In genomic region chr7:30770936-30771858, GRCh38 we compare ENCODE assay signal across 8 cellular contexts. TPM values are rescaled to one million over a fixed set of nuclear protein-coding genes. Genes with fewer than 3 reads are reported as not detected.
DNase-seq lines count a peak whose midpoint lies in the region; ATAC-seq and TF ChIP-seq lines count a peak whose summit lies in the region.

MINDY4 (plus strand) TSS chr7:30771417; CDS start chr7:30771494, 77 bp downstream.

- no peaks in the 10 kb centered on the region for H4K20me1 ChIP-seq in SK-N-SH (ENCODE audit: insufficient read depth)

- DNase-seq in D341Med (ENCODE audit: low spot score) (peak; percentile 81), SK-N-SH (peak; percentile 99), glomerular visceral epithelial cell (ENCODE audit: extremely low spot score) (peak; percentile 66), occipital lobe (lab: John Stamatoyannopoulos, UW) (peak; percentile 74)
- DNase-seq in Jurkat, Clone E6-1 (ENCODE audit: low read depth, low spot score): no peak
- peak; percentile 64 to 69 for DNase-seq in activated naive CD4-positive, alpha-beta T cell treated with anti-CD3 and anti-CD28 coated beads, Interleukin-2, amount 50 U/mL, for 72 hours (ENCODE audit: low spot score in 2 of 2)

- CTCF ChIA-PET in SK-N-SH (lab: Yijun Ruan, JAX): interaction anchor here (0.6 to 3.7 kb wide), 8 partner anchors 13 to 363 kb away, joined by 3 to 15 read pairs (median 5); no protein-coding TSS in a partner anchor

- ATAC-seq in GM21576 (IDR thresholded peaks at IDR 0.05; ENCODE audit: unreplicated experiment): peak; percentile 84
- ATAC-seq in activated naive CD4-positive, alpha-beta T cell treated with anti-CD3 and anti-CD28 coated beads, Interleukin-2, amount 50 U/mL, for 72 hours: peak; percentile 93 to 95

- TF ChIP-seq CTCF in SK-N-SH (IDR thresholded peaks at IDR 0.05): no peak

- H3K9me3 ChIP-seq in SK-N-SH: no peaks in the 10 kb centered on the region

- no peaks in the 10 kb centered on the region for H3K9me2 ChIP-seq in SK-N-SH

- peak within 1 kb of the TSS; percentile 58 to 72 for H3K27ac Mint-ChIP-seq in activated naive CD4-positive, alpha-beta T cell treated with anti-CD3 and anti-CD28 coated beads, Interleukin-2, amount 50 U/mL, for 72 hours

- H3K9ac ChIP-seq in SK-N-SH: peak within 1 kb of the TSS; percentile 73

- POLR2A ChIA-PET in SK-N-SH (lab: Yijun Ruan, JAX): interaction anchor here (0.9 to 1.8 kb wide), 3 partner anchors 12 to 93 kb away, joined by 3 to 6 read pairs (median 4); no protein-coding TSS in a partner anchor

- no peaks in the 10 kb centered on the region for H3F3A ChIP-seq in SK-N-SH (replicated peaks; ENCODE audit: insufficient read depth)

- TF ChIP-seq EP300 in SK-N-SH (IDR thresholded peaks at IDR 0.05; ENCODE audit: borderline replicate concordance in 1 of 2, low read depth in 1 of 2, low read length in 1 of 2): no peak

- H3K27me3 ChIP-seq in SK-N-SH (ENCODE audit: insufficient read depth): no peaks in the 10 kb centered on the region

- H3K4me1 ChIP-seq in SK-N-SH (ENCODE audit: control insufficient read depth in 1 of 2, insufficient read depth in 2 of 2, low read depth in 1 of 2, low read length in 1 of 2): peaks cover 0 to 16% of the 10 kb centered on the region in 2 experiments; a peak in 2 of 4 replicates

- H3K4me3 ChIP-seq in Jurkat, Clone E6-1 (ENCODE audit: low read length): peak within 1 kb of the TSS; percentile 59
- H3K4me3 ChIP-seq in SK-N-SH (ENCODE audit: low read depth in 2 of 2, low read length in 1 of 2): peak within 1 kb of the TSS; percentile 85 to 91

- no peaks in the 10 kb centered on the region for H3K9me3 Mint-ChIP-seq in activated naive CD4-positive, alpha-beta T cell treated with anti-CD3 and anti-CD28 coated beads, Interleukin-2, amount 50 U/mL, for 72 hours

- H3K36me3 ChIP-seq in SK-N-SH (replicated peaks in 1 of 2; ENCODE audit: control insufficient read depth in 1 of 2, insufficient read depth in 2 of 2, low read length in 1 of 2): no peaks in the 10 kb centered on the region

- peak within 1 kb of the TSS; percentile 83 for H3K4me2 ChIP-seq in SK-N-SH

- H3K36me3 Mint-ChIP-seq in activated naive CD4-positive, alpha-beta T cell treated with anti-CD3 and anti-CD28 coated beads, Interleukin-2, amount 50 U/mL, for 72 hours: no peaks in the 10 kb centered on the region

- peak within 1 kb of the TSS; percentile 92 for H2AFZ ChIP-seq in SK-N-SH (ENCODE audit: low read depth)

- H3K27ac ChIP-seq in SK-N-SH (ENCODE audit: low read depth in 2 of 2, low read length in 1 of 2) (peak within 1 kb of the TSS; percentile 56 to 86), temporal lobe (ENCODE audit: low read depth, low read length) (peak within 1 kb of the TSS; percentile 21)

- 31% methylated on average over 22 of the region's 66 CpGs for WGBS in SK-N-SH (ENCODE audit: low lambda C conversion rate)

- H3K79me2 ChIP-seq in SK-N-SH (ENCODE audit: insufficient read depth): no peaks in the 10 kb centered on the region

- TF ChIP-seq RAD21 in SK-N-SH (IDR thresholded peaks at IDR 0.05; ENCODE audit: low read length): no peak

TF ChIP-seq in SK-N-SH, 30 proteins besides CTCF, POLR2A, EP300 and RAD21 (continues in another document):
- TF ChIP-seq MEF2A (IDR thresholded peaks at IDR 0.05; ENCODE audit: borderline replicate concordance, low read depth): no peak
- TF ChIP-seq JUND (IDR thresholded peaks at IDR 0.05): no peak
- no peak for TF ChIP-seq RFX5 (IDR thresholded peaks at IDR 0.05; ENCODE audit: low read length)
- no peak for TF ChIP-seq FOSL2 (IDR thresholded peaks at IDR 0.05; ENCODE audit: borderline replicate concordance, low read depth)
- TF ChIP-seq TCF12 (IDR thresholded peaks at IDR 0.05): no peak
- no peak for TF ChIP-seq NFIC (IDR thresholded peaks at IDR 0.05; ENCODE audit: borderline replicate concordance)
- TF ChIP-seq USF1 (IDR thresholded peaks at IDR 0.05; ENCODE audit: borderline replicate concordance, low read depth): no peak
- TF ChIP-seq CHD2 (IDR thresholded peaks at IDR 0.05; ENCODE audit: low read length, partially characterized antibody): peak; percentile 7
- no peak for TF ChIP-seq IRF3 (IDR thresholded peaks at IDR 0.05; ENCODE audit: low read depth, low read length)
- peak; percentile 86 for TF ChIP-seq ELF1 (IDR thresholded peaks at IDR 0.05)
- no peak for TF ChIP-seq ZBTB33 (IDR thresholded peaks at IDR 0.05; ENCODE audit: borderline replicate concordance, low read depth)
- TF ChIP-seq PBX3 (IDR thresholded peaks at IDR 0.05): no peak
- peak; percentile 96 for TF ChIP-seq MXI1 (IDR thresholded peaks at IDR 0.05; ENCODE audit: low read depth, low read length)
- TF ChIP-seq TAF1 (IDR thresholded peaks at IDR 0.05; ENCODE audit: borderline replicate concordance, low read depth, low read length): peak; percentile 33
- no peak for TF ChIP-seq SMC3 (IDR thresholded peaks at IDR 0.05; ENCODE audit: low read depth, low read length)
- peak; percentile 48 for TF ChIP-seq NRF1 (IDR thresholded peaks at IDR 0.05; ENCODE audit: low read depth, low read length)
- no peak for TF ChIP-seq EZH2phosphoT487 (IDR thresholded peaks at IDR 0.05; ENCODE audit: borderline replicate concordance, low read depth)
- 0 out of 2 replicates have a peak, but pooled peaks have one; percentile 4 for TF ChIP-seq RCOR1 (IDR thresholded peaks at IDR 0.05; ENCODE audit: low read length)
- no peak for TF ChIP-seq GATA2 (CRISPR knock-in tag; IDR thresholded peaks at IDR 0.05)
- peak; percentile 74 for TF ChIP-seq GABPA (IDR thresholded peaks at IDR 0.05; ENCODE audit: low read depth)
- TF ChIP-seq FOXM1 (IDR thresholded peaks at IDR 0.05; ENCODE audit: low read depth): no peak
- TF ChIP-seq FOXJ3 (CRISPR knock-in tag; IDR thresholded peaks at IDR 0.05): no peak
- TF ChIP-seq MAX (IDR thresholded peaks at IDR 0.05; ENCODE audit: low read depth): peak; percentile 85; the same call in 1 of the 2 replicates
- TF ChIP-seq SIN3A (IDR thresholded peaks at IDR 0.05; ENCODE audit: borderline replicate concordance, low read depth, low read length): no peak; the same call in 1 of the 2 replicates
- TF ChIP-seq TEAD4 (IDR thresholded peaks at IDR 0.05; ENCODE audit: borderline replicate concordance, insufficient read depth): no peak
- peak; percentile 53; the same call in 1 of the 2 replicates for TF ChIP-seq POLR2AphosphoS5 (IDR thresholded peaks at IDR 0.05; ENCODE audit: low read depth, low read length)
- TF ChIP-seq RXRA (IDR thresholded peaks at IDR 0.05; ENCODE audit: borderline replicate concordance, low read depth): no peak

RNA-seq across cellular contexts. Expression of gene MINDY4, which starts in this region (rescaled TPM):
- 2.0 TPM for polyA plus RNA-seq in Jurkat, Clone E6-1 (2012; ENCODE audit: insufficient read depth, insufficient read length)
- 1.8 TPM in 2 replicates for polyA plus RNA-seq in SK-N-SH (2012; rRNA removed)
- polyA plus RNA-seq in SK-N-SH (2012; cell fraction: cytosol; rRNA removed): 1.4 and 1.8 TPM in 2 replicates
- 4.4 and 5.6 TPM in 2 replicates for polyA plus RNA-seq in SK-N-SH (2012; cell fraction: nucleus; rRNA removed)
- total RNA-seq in activated naive CD4-positive, alpha-beta T cell treated with anti-CD3 and anti-CD28 coated beads, Interleukin-2, amount 50 U/mL, for 72 hours: 1 to 10 TPM in 1 of 2 donors, under 1 TPM in 1; 0.32 to 1.9 TPM
- 5.3 TPM for total RNA-seq in occipital lobe
- 2.7 TPM for total RNA-seq in temporal lobe
